In the genomic region with DNA sequence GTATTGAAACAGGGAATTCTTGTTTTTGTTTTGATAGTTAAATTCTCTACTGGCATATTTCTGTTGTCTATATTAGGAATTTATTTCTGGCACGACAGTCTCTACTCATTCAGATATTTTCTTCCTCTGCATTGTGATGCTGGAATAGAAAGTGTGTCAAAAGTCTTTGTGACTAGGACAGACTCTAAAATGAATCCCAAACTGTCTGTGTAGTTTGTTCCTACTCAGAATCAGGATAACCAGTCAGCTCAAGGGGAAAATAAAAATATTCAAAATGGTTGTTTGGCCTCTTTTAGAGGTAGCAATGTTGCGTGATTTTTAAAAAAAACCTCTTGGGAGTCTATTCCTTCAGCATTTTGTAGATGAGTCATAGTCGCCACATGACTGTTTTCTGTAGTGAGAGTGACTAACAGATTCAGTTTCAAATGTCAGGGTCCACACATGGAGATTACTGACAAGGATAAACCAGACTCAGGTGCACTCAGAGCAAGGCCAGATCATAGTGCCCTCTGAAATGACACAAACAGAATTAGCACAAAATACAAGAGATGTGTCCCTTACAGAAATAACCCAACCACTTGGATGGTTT, we compare ENCODE assay signal across 8 cellular contexts. TPM values are rescaled to one million over a fixed set of nuclear protein-coding genes. Genes with fewer than 3 reads are reported as not detected.
DNase-seq lines count a peak whose midpoint lies in the region; ATAC-seq, FAIRE-seq and TF ChIP-seq lines count a peak whose summit lies in the region.

No MANE protein-coding gene starts in this region.

- no peak overlapping the region for H3K27ac Mint-ChIP-seq in CD4-positive, alpha-beta T cell

- H2AFZ ChIP-seq in HepG2 (ENCODE audit: low read length): no peak overlapping the region

- no peaks in the 10 kb centered on the region for H3K4me1 Mint-ChIP-seq in CD4-positive, alpha-beta T cell (ENCODE audit: low read depth)

- peaks cover 38% of the 10 kb centered on the region for H3K27me3 Mint-ChIP-seq in CD4-positive, alpha-beta T cell

- CTCF ChIA-PET in HepG2 (lab: Yijun Ruan, JAX; ENCODE audit: low intra/inter-chr PET ratio, low total read pairs): no interaction called here
- CTCF ChIA-PET in CD4-positive, alpha-beta T cell (lab: Charles Lee): interaction anchor here (0.5 kb wide), 1 partner anchor 319 kb away, joined by 3 read pairs; no protein-coding TSS in a partner anchor

- H3K36me3 ChIP-seq in HepG2 (replicated peaks in 1 of 2; ENCODE audit: control insufficient read depth in 1 of 2, insufficient read depth in 2 of 2, low read length in 2 of 2): no peaks in the 10 kb centered on the region

- POLR2A ChIA-PET in HepG2 (lab: Yijun Ruan, JAX): no interaction called here
- POLR2A ChIA-PET in CD4-positive, alpha-beta T cell (lab: Charles Lee): no interaction called here

- H4K20me1 ChIP-seq in HepG2 (ENCODE audit: insufficient read depth, low read length): no peaks in the 10 kb centered on the region

- no peak for TF ChIP-seq RAD21 in HepG2 (CRISPR knock-in tag; IDR thresholded peaks at IDR 0.05)

- peak; percentile 100 for ATAC-seq in GM21423 (IDR thresholded peaks at IDR 0.05; ENCODE audit: unreplicated experiment)
- ATAC-seq in HG03565 (IDR thresholded peaks at IDR 0.05; ENCODE audit: unreplicated experiment): peak; percentile 99
- ATAC-seq in HepG2: no peak
- no peak for ATAC-seq in CD4-positive, alpha-beta T cell (ENCODE audit: poor library complexity)

- H3K4me1 ChIP-seq in HepG2 (ENCODE audit: insufficient read depth, low read length): no peaks in the 10 kb centered on the region

- TF ChIP-seq CTCF in GM10266 (IDR thresholded peaks at IDR 0.05; ENCODE audit: control insufficient read depth, insufficient read depth, low read depth, missing control alignments) (no peak), HepG2 (CRISPR knock-in tag; IDR thresholded peaks at IDR 0.05) (no peak)
- no peak for TF ChIP-seq CTCF in CD4-positive, alpha-beta T cell (IDR thresholded peaks at IDR 0.05)

- no peak overlapping the region for H3K4me2 ChIP-seq in HepG2 (ENCODE audit: low read depth, low read length)

- WGBS in HepG2 (ENCODE audit: low lambda C conversion rate): 0% methylated on average over 3 of the region's 3 CpGs

- TF ChIP-seq EP300 in HepG2 (IDR thresholded peaks at IDR 0.05; ENCODE audit: low read depth in 2 of 2, low read length in 2 of 2): no peak
- no peak for TF ChIP-seq EP300 in HepG2 (CRISPR knock-in tag; IDR thresholded peaks at IDR 0.05; ENCODE audit: borderline replicate concordance)

- H3K9me3 Mint-ChIP-seq in CD4-positive, alpha-beta T cell: no peaks in the 10 kb centered on the region

- H3K9ac ChIP-seq in HepG2 (ENCODE audit: insufficient read depth, low read depth, low read length): no peak overlapping the region

- no peaks in the 10 kb centered on the region for H3K9me3 ChIP-seq in HepG2 (ENCODE audit: low read length)
- no peaks in the 10 kb centered on the region for H3K9me3 ChIP-seq in CD4-positive, alpha-beta T cell (ENCODE audit: control insufficient read depth, low read length)

- DNase-seq in GM10266 (ENCODE audit: extremely low spot score): peak; percentile 52
- peak; percentile 70 for DNase-seq in dermis blood vessel endothelial cell
- no peak for DNase-seq in HepG2 (ENCODE audit: low spot score)
- DNase-seq in CD4-positive, alpha-beta T cell: no peak
- no peak for DNase-seq in NCI-H1092 treated with DMSO at 0.1 percent for 48 hours (lab: John Stamatoyannopoulos, UW)
- DNase-seq in AML-193 (lab: John Stamatoyannopoulos, UW): no peak

- FAIRE-seq in HepG2 (lab: Jason Lieb, UNC): no peak

- no peaks in the 10 kb centered on the region for H3K27me3 ChIP-seq in HepG2 (ENCODE audit: control insufficient read depth in 1 of 2, insufficient read depth in 2 of 2, low read length in 2 of 2)
- peaks cover 6% of the 10 kb centered on the region for H3K27me3 ChIP-seq in CD4-positive, alpha-beta T cell (ENCODE audit: control insufficient read depth, insufficient read depth, low read length)

- no peak overlapping the region for H3K27ac ChIP-seq in HepG2 (ENCODE audit: extremely low read length, insufficient read depth, low read length)
- no peak overlapping the region for H3K27ac ChIP-seq in CD4-positive, alpha-beta T cell (ENCODE audit: low read depth, low read length)

- H3K36me3 Mint-ChIP-seq in CD4-positive, alpha-beta T cell (ENCODE audit: low read depth): no peaks in the 10 kb centered on the region

- no TSS peak for BruUV-seq in HepG2 (replicated peaks; lab: Mats Ljungman, UMichigan)

- in situ Hi-C loops in HepG2 (cut with HindIII; ENCODE audit: extremely low pct_ligation_motif_present, low pct_unique_long_range_greater_than_20kb): no loop called here

- no peak overlapping the region for H3K4me3 ChIP-seq in HepG2 (replicated peaks in 1 of 3; ENCODE audit: insufficient read depth in 1 of 3, low read depth in 2 of 3, low read length in 3 of 3)

- H3K79me2 ChIP-seq in HepG2 (ENCODE audit: insufficient read depth, low read length): no peaks in the 10 kb centered on the region

- TF ChIP-seq POLR2A in HepG2 (IDR thresholded peaks at IDR 0.05; ENCODE audit: insufficient read depth in 1 of 2, low read depth in 2 of 2, low read length in 2 of 2): no peak

- H3K4me3 Mint-ChIP-seq in CD4-positive, alpha-beta T cell: no peak overlapping the region

- intact Hi-C loops in HepG2 (cut with micrococcal nuclease; ENCODE audit: unreplicated experiment): no loop called here
- intact Hi-C loops in CD4-positive, alpha-beta T cell (cut with DNase I, micrococcal nuclease): no loop called here

TF ChIP-seq in HepG2, 621 proteins besides CTCF, POLR2A, EP300 and RAD21:
- TF ChIP-seq YY1 (IDR thresholded peaks at IDR 0.05; ENCODE audit: insufficient read depth, insufficient replicate concordance, low read depth, low read length) (no peak), ZNF549 (CRISPR knock-in tag; IDR thresholded peaks at IDR 0.05) (no peak), TOPORS (CRISPR knock-in tag; IDR thresholded peaks at IDR 0.05) (no peak), PAWR (CRISPR knock-in tag; IDR thresholded peaks at IDR 0.05; ENCODE audit: borderline replicate concordance) (no peak), PHF20 (CRISPR knock-in tag; IDR thresholded peaks at IDR 0.05) (no peak), AGO2 (optimal IDR thresholded peaks at IDR 0.05; ENCODE audit: low read depth, low read length) (no peak), FOSL1 (CRISPR knock-in tag; IDR thresholded peaks at IDR 0.05; ENCODE audit: borderline replicate concordance) (no peak)

RNA-seq across cellular contexts. Expression of a gene that starts 13.1 kb away (rescaled TPM):
- total RNA-seq in dermis blood vessel endothelial cell (under 0.01 and 0.14 TPM in 2 replicates), HepG2 (2016; rRNA removed; fragmentation: Illumina TruSeq; extraction: Trizol) (not detected in 2 replicates)
- total RNA-seq in HepG2 (2016; cell fraction: cytosol; rRNA removed; fragmentation: Illumina TruSeq; extraction: Trizol; ENCODE audit: low read depth): not detected in 2 replicates
- total RNA-seq in HepG2 (2016; cell fraction: insoluble cytoplasmic fraction; rRNA removed; fragmentation: Illumina TruSeq; extraction: Trizol): not detected in 2 replicates
- not detected in 2 replicates for total RNA-seq in HepG2 (2016; cell fraction: membrane; rRNA removed; fragmentation: Illumina TruSeq; extraction: Trizol)
- not detected in 2 replicates for total RNA-seq in HepG2 (2016; cell fraction: nucleus; rRNA removed; fragmentation: Illumina TruSeq; extraction: Trizol)
- polyA plus RNA-seq in HepG2 (2011; rRNA removed): not detected in 2 replicates
- not detected in 2 replicates for polyA plus RNA-seq in HepG2 (2011; cell fraction: cytosol; rRNA removed)
- polyA plus RNA-seq in HepG2 (2011; cell fraction: nucleus; rRNA removed): not detected in 2 replicates
- polyA plus RNA-seq in HepG2 (2012): not detected in 2 replicates
- polyA plus RNA-seq in HepG2 (2016; cell fraction: cytosol; fragmentation: Illumina TruSeq; extraction: Trizol; ENCODE audit: low read depth): not detected in 2 replicates
- polyA plus RNA-seq in HepG2 (2016; cell fraction: insoluble cytoplasmic fraction; fragmentation: Illumina TruSeq; extraction: Trizol; ENCODE audit: low read depth): not detected in 2 replicates
- polyA plus RNA-seq in HepG2 (2016; cell fraction: membrane; fragmentation: Illumina TruSeq; extraction: Trizol; ENCODE audit: low read depth): not detected in 2 replicates
- polyA plus RNA-seq in HepG2 (2016; cell fraction: nucleus; fragmentation: Illumina TruSeq; extraction: Trizol; ENCODE audit: insufficient read depth, low read depth): not detected in 2 replicates
- 0.02 TPM in 1 of 2 replicates, not detected in the other for polyA minus RNA-seq in HepG2 (2011; rRNA and poly(A)+ RNA removed; ENCODE audit: low replicate concordance)
- polyA minus RNA-seq in HepG2 (2011; cell fraction: cytosol; rRNA and poly(A)+ RNA removed): not detected in 2 replicates
- polyA minus RNA-seq in HepG2 (2011; cell fraction: nucleus; rRNA and poly(A)+ RNA removed): not detected in 2 replicates
- not detected for total RNA-seq in CD4-positive, alpha-beta T cell

Comparison
In these comparisons a context has a peak if more than half of its experiments do, and no peak if none do; other contexts are left out.
1. DNase-seq: peak in GM10266 (single experiment) and dermis blood vessel endothelial cell (single experiment); none in HepG2 (single experiment), CD4-positive, alpha-beta T cell (0 of 10), NCI-H1092 treated with DMSO at 0.1 percent for 48 hours (single experiment) and AML-193 (0 of 2).
2. ATAC-seq: peak in GM21423 (single experiment) and HG03565 (single experiment); none in HepG2 (single experiment) and CD4-positive, alpha-beta T cell (single experiment).